Comparison of ENCODE assay signal across 7 cellular contexts in the genomic region with DNA sequence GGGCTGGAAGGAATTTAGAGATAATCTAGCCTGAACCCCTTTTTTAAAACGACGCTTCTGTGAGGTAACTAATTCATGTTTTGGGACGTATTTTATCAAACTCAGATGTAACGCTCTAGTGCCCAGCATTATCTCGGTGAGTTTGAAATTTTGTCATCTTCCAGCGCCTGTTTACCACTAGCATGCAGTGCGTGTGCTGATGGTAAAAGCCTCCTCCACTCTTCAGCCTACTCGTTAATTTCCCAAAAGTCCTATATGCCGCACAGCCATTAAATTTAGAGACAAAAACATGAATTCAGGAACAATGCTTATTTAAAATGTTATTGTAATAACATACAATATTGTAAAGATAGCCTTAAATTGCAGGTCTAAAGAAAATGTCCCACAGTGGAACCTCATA. TPM values are rescaled to one million over a fixed set of nuclear protein-coding genes. Genes with fewer than 3 reads are reported as not detected.
DNase-seq lines count a peak whose midpoint lies in the region; ATAC-seq, FAIRE-seq and TF ChIP-seq lines count a peak whose summit lies in the region.

No MANE protein-coding gene starts in this region.

- no peaks in the 10 kb centered on the region for H3K36me3 ChIP-seq in RWPE2 (ENCODE audit: low read depth)

- H3K4me1 ChIP-seq in RWPE2 (ENCODE audit: insufficient read depth, poor library complexity, severe bottlenecking): peaks cover 13% of the 10 kb centered on the region

- DNase-seq in GM19239 (ENCODE audit: insufficient read length, low spot score): no peak
- DNase-seq in RWPE2 (ENCODE audit: low spot score): no peak
- no peak for DNase-seq in fibroblast of the aortic adventitia (ENCODE audit: low read depth)

- peak overlapping the region; percentile 68 for H3K4me3 ChIP-seq in RWPE2 (ENCODE audit: severe bottlenecking)
- H3K4me3 ChIP-seq in fibroblast of the aortic adventitia (ENCODE audit: low read depth, low read length): peak overlapping the region; percentile 87
- H3K4me3 ChIP-seq in skin epidermis: peak overlapping the region; percentile 74 to 95 (median 92)

- H3K27ac ChIP-seq in RWPE2 (ENCODE audit: poor library complexity, severe bottlenecking): peak overlapping the region; percentile 87
- H3K27ac ChIP-seq in skin epidermis: peak overlapping the region in 14 of 21 experiments; percentile 11 to 99 (median 95)

- TF ChIP-seq CTCF in RWPE2 (IDR thresholded peaks at IDR 0.05; ENCODE audit: poor library complexity, severe bottlenecking) (no peak), fibroblast of the aortic adventitia (IDR thresholded peaks at IDR 0.05; ENCODE audit: insufficient read depth, low read length) (no peak)

- H3K27me3 ChIP-seq in RWPE2 (ENCODE audit: insufficient read depth, poor library complexity, severe bottlenecking): no peaks in the 10 kb centered on the region

- ATAC-seq in RWPE2 (ENCODE audit: low read depth) (no peak), GM19035 (IDR thresholded peaks at IDR 0.05; ENCODE audit: unreplicated experiment) (no peak), HG02981 (IDR thresholded peaks at IDR 0.05; ENCODE audit: unreplicated experiment) (no peak), GM18873 (IDR thresholded peaks at IDR 0.05; ENCODE audit: low FRiP score, unreplicated experiment) (no peak)

- peak; percentile 74 for FAIRE-seq in GM19239 (lab: Jason Lieb, UNC)

- H3K9me3 ChIP-seq in RWPE2 (ENCODE audit: severe bottlenecking): no peaks in the 10 kb centered on the region

RNA-seq across cellular contexts. Expression of gene ZCCHC2, which starts 2.8 kb away (rescaled TPM):
- 9.9 and 12.8 TPM in 2 replicates for total RNA-seq in fibroblast of the aortic adventitia (ENCODE audit: low replicate concordance)
